20 cellular contexts compared by ENCODE assay signal in genomic region chr12:116377194-116377735, GRCh38.
A peak's percentile ranks its signal among the peaks of the same experiment; 100 is the strongest.
DNase-seq lines count a peak whose midpoint lies in the region; FAIRE-seq and TF ChIP-seq lines count a peak whose summit lies in the region.
"Had no signal": no experiment of that assay in that cellular context is flagged by ENCODE, and none has a peak within 500 bp of the region (broad histone marks: within the 10 kb centered on the region; RNA-seq: fewer than 3 reads in every experiment).

No MANE protein-coding gene starts in this region.

- TF ChIP-seq POLR2A in endothelial cell of umbilical vein (IDR thresholded peaks at IDR 0.05; ENCODE audit: low read depth, low read length) = no peak

- no peak overlapping the region for H2BK120ac ChIP-seq in trophoblast cell (ENCODE audit: insufficient read depth, low read length, poor library complexity)

- POLR2A ChIA-PET in HEK293 (lab: Yijun Ruan, JAX) = no interaction called here
- POLR2A ChIA-PET in PC-9 (lab: Charles Lee; ENCODE audit: unreplicated experiment) = no interaction called here
- POLR2A ChIA-PET in endothelial cell of umbilical vein (lab: Charles Lee) = no interaction called here

- no peak overlapping the region for H3K14ac ChIP-seq in trophoblast cell (ENCODE audit: low read length)

- no peak overlapping the region for H4K12ac ChIP-seq in trophoblast cell (ENCODE audit: low read depth, low read length)

- intact Hi-C loops in PC-9 (cut with micrococcal nuclease; ENCODE audit: unreplicated experiment) = no loop called here
- intact Hi-C loops in endothelial cell of umbilical vein (cut with micrococcal nuclease) = no loop called here

- H3K4me3 ChIP-seq in HEK293 (ENCODE audit: low read depth, low read length) (no peak overlapping the region), PC-9 (peak overlapping the region; percentile 28; the same call in 1 of the 2 replicates), endothelial cell of umbilical vein (replicated peaks in 1 of 3; ENCODE audit: insufficient read depth in 1 of 3, low read depth in 1 of 3, low read length in 3 of 3) (no peak overlapping the region), trophoblast cell (ENCODE audit: low read depth, low read length) (no peak overlapping the region)
- H3K4me3 ChIP-seq: Peyer's patch had no signal

- H3K9me3 ChIP-seq in HEK293 (ENCODE audit: control insufficient read depth, insufficient read depth, low read depth, low read length) (no peaks in the 10 kb centered on the region), PC-9 (ENCODE audit: insufficient read depth, low read depth) (no peaks in the 10 kb centered on the region), endothelial cell of umbilical vein (replicated peaks; ENCODE audit: control insufficient read depth, insufficient read depth, low read length) (no peaks in the 10 kb centered on the region), trophoblast cell (ENCODE audit: insufficient read depth, low read depth, low read length) (peaks cover 8% of the 10 kb centered on the region)
- H3K9me3 ChIP-seq: Peyer's patch had no signal

- H3K4me1 Mint-ChIP-seq in progenitor cell of endocrine pancreas (ENCODE audit: low read depth) = peaks cover 33% of the 10 kb centered on the region
- H3K4me1 Mint-ChIP-seq: B cell, T-helper 17 cell had no signal

- no peak for FAIRE-seq in endothelial cell of umbilical vein (lab: Jason Lieb, UNC)
- FAIRE-seq: G401.6 had no signal

- DNase-seq in PC-9 (no peak), endothelial cell of umbilical vein (ENCODE audit: low read depth, low spot score) (no peak), progenitor cell of endocrine pancreas (ENCODE audit: low spot score, unreplicated experiment) (no peak), HPDE6-E6E7 (ENCODE audit: extremely low spot score) (no peak), trophoblast cell (no peak), NCI-H748 (lab: John Stamatoyannopoulos, UW; ENCODE audit: unreplicated experiment) (no peak)
- no peak for DNase-seq in activated CD4-positive, alpha-beta T cell treated with anti-CD3 and anti-CD28 coated beads, Interleukin-2, amount 50 U/mL, for 1 hour
- DNase-seq: COR-L47, DMS 273 treated with DMSO at 0.1 percent for 48 hours, DND-41, NCI-H187 treated with DMSO at 0.1 percent for 48 hours, NCI-H226, NCI-H524, Peyer's patch, SHP77 treated with DMSO at 0.1 percent for 48 hours, T-helper 17 cell had no signal

- no CpG with 5 or more reads among the region's 12 CpGs for WGBS in trophoblast cell (ENCODE audit: extremely low coverage, insufficient coverage, insufficient read length)

- no TSS peak for BruUV-seq in PC-9 (replicated peaks; lab: Mats Ljungman, UMichigan)
- BruUV-seq in endothelial cell of umbilical vein (replicated peaks; lab: Mats Ljungman, UMichigan) = no TSS peak

- no peaks in the 10 kb centered on the region for H3K4me1 ChIP-seq in HEK293 (ENCODE audit: control insufficient read depth, insufficient read depth, low read length)
- H3K4me1 ChIP-seq in PC-9 (replicated peaks; ENCODE audit: insufficient read depth) = peaks cover 41% of the 10 kb centered on the region
- H3K4me1 ChIP-seq in endothelial cell of umbilical vein (ENCODE audit: control insufficient read depth, extremely low read depth, insufficient read depth, low read length) = peaks cover 27% of the 10 kb centered on the region
- peaks cover 19 to 24% of the 10 kb centered on the region in 2 experiments for H3K4me1 ChIP-seq in trophoblast cell (ENCODE audit: control insufficient read depth in 1 of 2, insufficient read depth in 2 of 2, low read length in 2 of 2)
- H3K4me1 ChIP-seq: Peyer's patch had no signal

- H3K36me3 Mint-ChIP-seq in progenitor cell of endocrine pancreas (ENCODE audit: insufficient read depth) = no peaks in the 10 kb centered on the region

- H3K79me2 ChIP-seq in PC-9 (ENCODE audit: low read depth) = no peaks in the 10 kb centered on the region
- H3K79me2 ChIP-seq in endothelial cell of umbilical vein (ENCODE audit: control insufficient read depth, insufficient read depth, low read length) = no peaks in the 10 kb centered on the region
- no peaks in the 10 kb centered on the region for H3K79me2 ChIP-seq in trophoblast cell (ENCODE audit: control insufficient read depth, insufficient read depth, low read length, poor library complexity)

- no peaks in the 10 kb centered on the region for H3K9me1 ChIP-seq in endothelial cell of umbilical vein (replicated peaks; ENCODE audit: control insufficient read depth, extremely low read depth, insufficient read depth, low read length)

- peaks cover 22% of the 10 kb centered on the region for H3K27me3 Mint-ChIP-seq in progenitor cell of endocrine pancreas
- H3K27me3 Mint-ChIP-seq: T-helper 17 cell had no signal

- H3K36me3 ChIP-seq in HEK293 (ENCODE audit: control insufficient read depth in 2 of 2, insufficient read depth in 1 of 2, low read length in 2 of 2) = no peaks in the 10 kb centered on the region
- no peaks in the 10 kb centered on the region for H3K36me3 ChIP-seq in PC-9 (ENCODE audit: low read depth)
- no peaks in the 10 kb centered on the region for H3K36me3 ChIP-seq in endothelial cell of umbilical vein (ENCODE audit: control insufficient read depth in 2 of 2, extremely low read depth in 1 of 2, insufficient read depth in 2 of 2, low read length in 2 of 2)
- no peaks in the 10 kb centered on the region for H3K36me3 ChIP-seq in trophoblast cell (ENCODE audit: control insufficient read depth in 1 of 2, insufficient read depth in 2 of 2, low read length in 2 of 2)
- H3K36me3 ChIP-seq: Peyer's patch had no signal

- no peak overlapping the region for H2BK5ac ChIP-seq in trophoblast cell (ENCODE audit: low read depth, low read length, poor library complexity)

- no peak overlapping the region for H3K23ac ChIP-seq in trophoblast cell (ENCODE audit: low read length)

- no peak for TF ChIP-seq CTCF in HEK293 (tag by site-specific recombination; IDR thresholded peaks at IDR 0.05)
- no peak for TF ChIP-seq CTCF in PC-9 (conservative IDR thresholded peaks at IDR 0.05)
- TF ChIP-seq CTCF in endothelial cell of umbilical vein (IDR thresholded peaks at IDR 0.05; ENCODE audit: extremely low read depth in 1 of 2, insufficient read depth in 1 of 2, low read depth in 1 of 2, low read length in 2 of 2) = no peak
- TF ChIP-seq CTCF in progenitor cell of endocrine pancreas (IDR thresholded peaks at IDR 0.05; ENCODE audit: unreplicated experiment) = no peak

- H3K4me2 ChIP-seq in PC-9 = peak overlapping the region; percentile 74
- H3K4me2 ChIP-seq in endothelial cell of umbilical vein (ENCODE audit: insufficient read depth, low read length) = no peak overlapping the region
- H3K4me2 ChIP-seq in trophoblast cell (ENCODE audit: low read length) = no peak overlapping the region
- H3K4me2 ChIP-seq: KMS-11 had no signal

- H3K4me3 Mint-ChIP-seq in progenitor cell of endocrine pancreas (ENCODE audit: low read depth) = no peak overlapping the region
- H3K4me3 Mint-ChIP-seq: B cell, T-helper 17 cell had no signal

- H3K4ac ChIP-seq in trophoblast cell (ENCODE audit: low read depth, low read length) = no peak overlapping the region

- H3K9me2 ChIP-seq in PC-9 (ENCODE audit: insufficient read depth) = no peaks in the 10 kb centered on the region

- no peak overlapping the region for H2BK12ac ChIP-seq in trophoblast cell (ENCODE audit: low read length)

- H2AFZ ChIP-seq in PC-9 (no peak overlapping the region), endothelial cell of umbilical vein (ENCODE audit: low read depth, low read length) (no peak overlapping the region), trophoblast cell (ENCODE audit: insufficient read depth, low read length, poor library complexity) (no peak overlapping the region)

- no peak overlapping the region for H4K8ac ChIP-seq in trophoblast cell (ENCODE audit: low read depth, low read length)

- H4K20me1 ChIP-seq in PC-9 (ENCODE audit: insufficient read depth) = no peaks in the 10 kb centered on the region
- no peaks in the 10 kb centered on the region for H4K20me1 ChIP-seq in endothelial cell of umbilical vein (replicated peaks; ENCODE audit: control insufficient read depth, extremely low read depth, insufficient read depth, low read length)

- peak overlapping the region; percentile 7 for H3K27ac Mint-ChIP-seq in progenitor cell of endocrine pancreas
- H3K27ac Mint-ChIP-seq: B cell, T-helper 17 cell had no signal

- no peak overlapping the region for H4K91ac ChIP-seq in trophoblast cell (ENCODE audit: low read depth, low read length)

- no peak overlapping the region for H3K9ac ChIP-seq in endothelial cell of umbilical vein (replicated peaks; ENCODE audit: extremely low read depth, insufficient read depth, low read length)
- H3K9ac ChIP-seq in trophoblast cell (ENCODE audit: low read length) = no peak overlapping the region
- H3K9ac ChIP-seq: KMS-11 had no signal

- peaks cover 14% of the 10 kb centered on the region for H3K79me1 ChIP-seq in trophoblast cell (ENCODE audit: low read length)

- no peak overlapping the region for H2AK5ac ChIP-seq in trophoblast cell (ENCODE audit: low read length)

- H3K18ac ChIP-seq in trophoblast cell (ENCODE audit: low read length) = no peak overlapping the region

- CTCF ChIA-PET in HEK293 (lab: Yijun Ruan, JAX) = no interaction called here
- CTCF ChIA-PET in PC-9 (lab: Charles Lee) = interaction anchor here (0.5 kb wide), 1 partner anchor 320 kb away, joined by 3 read pairs; no protein-coding TSS in a partner anchor
- CTCF ChIA-PET in endothelial cell of umbilical vein (lab: Charles Lee) = interaction anchor here (0.9 to 3.7 kb wide), 3 partner anchors 8 to 99 kb away, joined by 3 to 15 read pairs (median 4); partner anchors contain the start of gene MED13L

- peaks cover 37% of the 10 kb centered on the region for H3F3A ChIP-seq in PC-9 (ENCODE audit: insufficient read depth, low read depth)

- H3K27ac ChIP-seq in HEK293 (ENCODE audit: extremely low read depth, low read depth, low read length) = no peak overlapping the region
- H3K27ac ChIP-seq in PC-9 = peak overlapping the region; percentile 85
- H3K27ac ChIP-seq in endothelial cell of umbilical vein (ENCODE audit: insufficient read depth, low read depth, low read length) = peak overlapping the region; percentile 59
- no peak overlapping the region for H3K27ac ChIP-seq in trophoblast cell (ENCODE audit: low read depth, low read length)
- H3K27ac ChIP-seq: KMS-11, Peyer's patch had no signal

- H3K9me3 Mint-ChIP-seq in progenitor cell of endocrine pancreas (ENCODE audit: low read depth) = no peaks in the 10 kb centered on the region

- dilution Hi-C loops in endothelial cell of umbilical vein (cut with MboI; ENCODE audit: extremely low pct_ligation_motif_present, low sequenced_read_pairs) = no loop called here

- H3K27me3 ChIP-seq in PC-9 (ENCODE audit: insufficient read depth, low read depth) (no peaks in the 10 kb centered on the region), endothelial cell of umbilical vein (ENCODE audit: control insufficient read depth in 2 of 2, insufficient read depth in 2 of 2, low read length in 2 of 2) (no peaks in the 10 kb centered on the region), trophoblast cell (ENCODE audit: insufficient read depth, low read length) (no peaks in the 10 kb centered on the region)
- H3K27me3 ChIP-seq: Peyer's patch had no signal

TF ChIP-seq in HEK293, 187 proteins besides CTCF, POLR2A, EP300 and RAD21:
- TF ChIP-seq ZNF121 (tag by site-specific recombination; IDR thresholded peaks at IDR 0.05) (peak; percentile 83), OVOL3 (tag by site-specific recombination; IDR thresholded peaks at IDR 0.05) (no peak)

Comparison
In these comparisons a context has a peak if more than half of its experiments do, and no peak if none do; other contexts are left out.
1. H3K27ac ChIP-seq: peak in PC-9 (single experiment) and endothelial cell of umbilical vein (single experiment); none in HEK293 (single experiment) and trophoblast cell (single experiment).